In the genomic region with DNA sequence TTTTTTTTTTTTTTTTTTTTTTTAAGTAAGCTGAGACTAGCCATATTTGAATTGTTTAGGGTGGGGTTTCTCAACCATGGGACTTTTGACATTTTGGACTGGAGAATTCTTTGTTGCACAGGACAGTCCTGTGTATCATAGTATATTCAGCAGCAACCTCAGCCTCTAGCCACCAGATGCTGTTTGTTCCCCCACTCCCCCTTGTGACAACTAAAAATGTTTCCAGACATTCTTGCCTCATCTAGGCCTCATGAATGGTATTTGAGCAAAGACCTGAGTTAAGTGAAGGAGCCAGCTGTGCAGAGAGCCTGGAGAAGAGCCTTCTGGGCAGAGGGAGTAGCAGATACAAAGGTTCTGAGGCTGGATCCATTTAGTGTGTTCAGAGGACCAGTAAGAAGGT, we compare ENCODE assay signal across 20 cellular contexts.
"Had no signal": no experiment of that assay in that cellular context is flagged by ENCODE, and none has a peak within 500 bp of the region (broad histone marks: within the 10 kb centered on the region; RNA-seq: fewer than 3 reads in every experiment).

No MANE protein-coding gene starts in this region.

- FAIRE-seq: colon, small intestine had no signal

- H3K4me1 ChIP-seq: foreskin keratinocyte, sigmoid colon had no signal

- DNase-seq: effector memory CD8-positive, alpha-beta T cell; esophagus squamous epithelium; foreskin keratinocyte; heart left ventricle; hippocampal formation; left colon; left ventricle myocardium superior; mesendoderm; naive thymus-derived CD8-positive, alpha-beta T cell; posterior cingulate gyrus; sigmoid colon; small intestine; stimulated activated CD4-positive, alpha-beta T cell treated with anti-CD3 and anti-CD28 coated beads, Interleukin-2, amount 100 ng/mL, for 48 hours; stimulated activated naive CD4-positive, alpha-beta T cell treated with Interleukin-2 at 50 U/mL for 16 hours; trophoblast cell had no signal

- H3K4me3 Mint-ChIP-seq: dendritic cell treated with granulocyte-macrophage colony-stimulating factor and Interleukin-4, amounts not matched to agents 40 ng/mL and 50 ng/mL, for 4 days; effector memory CD8-positive, alpha-beta T cell; naive thymus-derived CD8-positive, alpha-beta T cell; neural crest cell had no signal

- H3K9me3 Mint-ChIP-seq: effector memory CD8-positive, alpha-beta T cell had no signal

- H3K27me3 ChIP-seq: esophagus squamous epithelium, foreskin keratinocyte, heart left ventricle, sigmoid colon had no signal

- H3K36me3 ChIP-seq: esophagus squamous epithelium, heart left ventricle, sigmoid colon had no signal

- H3K27ac Mint-ChIP-seq: dendritic cell treated with granulocyte-macrophage colony-stimulating factor and Interleukin-4, amounts not matched to agents 40 ng/mL and 50 ng/mL, for 4 days; naive thymus-derived CD8-positive, alpha-beta T cell had no signal

- H3K27me3 Mint-ChIP-seq: dendritic cell treated with granulocyte-macrophage colony-stimulating factor and Interleukin-4, amounts not matched to agents 40 ng/mL and 50 ng/mL, for 4 days had no signal

- H3K4me1 Mint-ChIP-seq: naive thymus-derived CD8-positive, alpha-beta T cell; neural crest cell had no signal

- H3K4me3 ChIP-seq: esophagus squamous epithelium, heart left ventricle, lung, sigmoid colon had no signal

- H3K27ac ChIP-seq: epithelial cell of prostate, esophagus squamous epithelium, foreskin keratinocyte, heart left ventricle, sigmoid colon had no signal
